In genomic region chr9:78030553-78031270, GRCh38 we compare ENCODE assay signal across 8 cellular contexts. TPM values are rescaled to one million over a fixed set of nuclear protein-coding genes. Genes with fewer than 3 reads are reported as not detected.
DNase-seq lines count a peak whose midpoint lies in the region; ATAC-seq and TF ChIP-seq lines count a peak whose summit lies in the region.

No MANE protein-coding gene starts in this region.

- no peaks in the 10 kb centered on the region for H3K9me3 Mint-ChIP-seq in activated naive CD8-positive, alpha-beta T cell treated with anti-CD3 and anti-CD28 coated beads, Interleukin-2, amount 50 U/mL, for 24 hours

- DNase-seq in SHP77 (lab: John Stamatoyannopoulos, UW): peak; percentile 25 to 50
- DNase-seq in SHP77 treated with DMSO at 0.1 percent for 48 hours (lab: John Stamatoyannopoulos, UW): no peak
- peak; percentile 54 for DNase-seq in activated naive CD8-positive, alpha-beta T cell treated with anti-CD3 and anti-CD28 coated beads, Interleukin-2, amount 50 U/mL, for 24 hours
- peak; percentile 69 for DNase-seq in left ventricle myocardium superior
- DNase-seq in posterior vena cava (ENCODE audit: low spot score): peak; percentile 87
- DNase-seq in aorta: peak; percentile 78 to 86

- H3K4me3 Mint-ChIP-seq in activated naive CD8-positive, alpha-beta T cell treated with anti-CD3 and anti-CD28 coated beads, Interleukin-2, amount 50 U/mL, for 24 hours: peak overlapping the region; percentile 86

- H3K9me3 ChIP-seq in aorta (ENCODE audit: control insufficient read depth, low read length): no peaks in the 10 kb centered on the region

- 1% methylated on average over 36 to 64 of the region's 64 CpGs for WGBS in aorta, 2 donors

- peaks cover 3% of the 10 kb centered on the region for H3K27me3 Mint-ChIP-seq in activated naive CD8-positive, alpha-beta T cell treated with anti-CD3 and anti-CD28 coated beads, Interleukin-2, amount 50 U/mL, for 24 hours

- peak overlapping the region; percentile 19 to 29 for H3K27ac ChIP-seq in aorta (ENCODE audit: low read depth in 1 of 2, low read length in 2 of 2)

- peaks cover 34% of the 10 kb centered on the region for H3K4me1 Mint-ChIP-seq in activated naive CD8-positive, alpha-beta T cell treated with anti-CD3 and anti-CD28 coated beads, Interleukin-2, amount 50 U/mL, for 24 hours

- no peaks in the 10 kb centered on the region for H3K27me3 ChIP-seq in aorta (ENCODE audit: control insufficient read depth in 1 of 2, insufficient read depth in 2 of 2, low read length in 1 of 2)

- peak overlapping the region; percentile 73 for H3K27ac Mint-ChIP-seq in activated naive CD8-positive, alpha-beta T cell treated with anti-CD3 and anti-CD28 coated beads, Interleukin-2, amount 50 U/mL, for 24 hours

- no peaks in the 10 kb centered on the region for H3K36me3 ChIP-seq in aorta (ENCODE audit: control insufficient read depth in 1 of 2, insufficient read depth in 2 of 2, low read length in 1 of 2)

- H3K36me3 Mint-ChIP-seq in activated naive CD8-positive, alpha-beta T cell treated with anti-CD3 and anti-CD28 coated beads, Interleukin-2, amount 50 U/mL, for 24 hours (ENCODE audit: low read depth): no peaks in the 10 kb centered on the region

- ATAC-seq in SK-N-SH treated with all-trans-retinoic acid at 6 μM for 48 hours (peak; percentile 16), left ventricle myocardium superior (peak; percentile 30), aorta (ENCODE audit: low FRiP score) (peak; percentile 69), HG03469 (IDR thresholded peaks at IDR 0.05; ENCODE audit: unreplicated experiment) (no peak)
- ATAC-seq in activated naive CD8-positive, alpha-beta T cell treated with anti-CD3 and anti-CD28 coated beads, Interleukin-2, amount 50 U/mL, for 24 hours: peak; percentile 26

- H3K4me1 ChIP-seq in aorta (ENCODE audit: control insufficient read depth in 1 of 2, insufficient read depth in 2 of 2, low read length in 2 of 2): peaks cover 0 to 2% of the 10 kb centered on the region in 2 donors

- peak overlapping the region; percentile 89 to 100 for H3K4me3 ChIP-seq in aorta (ENCODE audit: low read length in 2 of 2)

- intact Hi-C loops in left ventricle myocardium superior (cut with micrococcal nuclease): loop anchor here (10.0 kb wide), 1 partner anchor 186 kb away; no protein-coding TSS in a partner anchor
- intact Hi-C loops in posterior vena cava (cut with DNase I): loop anchor here in 1 of 2 donors (10.0 kb wide), 2 partner anchors 276 to 576 kb away; no protein-coding TSS in a partner anchor
- intact Hi-C loops in aorta (cut with DNase I): loop anchor here (5.0 to 10.0 kb wide), 5 partner anchors 83 to 576 kb away; no protein-coding TSS in a partner anchor

TF ChIP-seq in SK-N-SH treated with all-trans-retinoic acid at 6 μM for 48 hours, 23 proteins besides CTCF, POLR2A, EP300 and RAD21:
- peak; percentile 98 for TF ChIP-seq ZFP3 (CRISPR knock-in tag; IDR thresholded peaks at IDR 0.05)
- no peak for TF ChIP-seq ZNF565 (CRISPR knock-in tag; conservative IDR thresholded peaks at IDR 0.05; ENCODE audit: low read depth)

RNA-seq across cellular contexts. Expression of gene GNAQ, which starts 0.9 kb away (rescaled TPM):
- total RNA-seq in left ventricle myocardium superior (13.7 TPM), posterior vena cava (10 to 100 TPM; 69.4 to 84.0 TPM), aorta (10 to 100 TPM; 80.2 to 84.2 TPM)
- 10 to 100 TPM; 21.9 to 25.9 TPM for polyA plus RNA-seq in aorta
